Comparison of ENCODE assay signal across 27 cellular contexts in the genomic region with DNA sequence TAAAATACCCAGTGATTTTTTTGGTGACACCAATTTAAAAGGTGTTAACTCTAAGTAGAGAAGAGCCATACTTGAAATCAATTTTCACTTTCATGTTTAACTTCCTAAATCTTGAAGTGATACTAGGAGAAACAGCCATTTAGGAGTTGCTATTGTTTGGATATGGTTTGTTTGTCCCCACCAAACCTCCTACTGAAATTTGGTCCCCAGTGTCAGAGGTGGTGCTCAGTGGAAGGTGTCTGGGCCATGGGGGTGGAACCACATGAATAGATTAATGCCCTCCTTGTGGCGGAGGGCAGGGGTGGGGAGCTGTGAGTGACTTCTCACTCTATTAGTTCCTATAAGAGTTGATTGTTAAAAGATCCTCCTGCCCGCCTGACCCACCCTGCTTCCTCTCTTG.
"Had no signal": no experiment of that assay in that cellular context is flagged by ENCODE, and none has a peak within 500 bp of the region (broad histone marks: within the 10 kb centered on the region; RNA-seq: fewer than 3 reads in every experiment).

No MANE protein-coding gene starts in this region.

- H3K27ac ChIP-seq: ascending aorta, breast epithelium, cardiac muscle cell, colonic mucosa, heart left ventricle had no signal

- H3K4me3 ChIP-seq: ascending aorta, breast epithelium, cardiac muscle cell, colonic mucosa, heart left ventricle had no signal

- H3K4me1 ChIP-seq: ascending aorta, breast epithelium, colonic mucosa, heart left ventricle had no signal

- H3K4me3 Mint-ChIP-seq: activated CD4-positive, alpha-beta memory T cell treated with anti-CD3 and anti-CD28 coated beads, Interleukin-2, amount 10 ng/mL, durations not matched to agents 7 days and 5 days; activated CD4-positive, alpha-beta T cell treated with anti-CD3 and anti-CD28 coated beads, Interleukin-2, amount 10 ng/mL, durations not matched to agents 7 days and 5 days; activated naive CD4-positive, alpha-beta T cell treated with anti-CD3 and anti-CD28 coated beads, Interleukin-2, amount 10 ng/mL, durations not matched to agents 7 days and 5 days; activated naive CD8-positive, alpha-beta T cell treated with anti-CD3 and anti-CD28 coated beads, Interleukin-2, amount 10 ng/mL, durations not matched to agents 7 days and 5 days; activated T-cell treated with anti-CD3 and anti-CD28 coated beads, Interleukin-2, amount 50 U/mL, for 24 hours; activated T-cell treated with anti-CD3 and anti-CD28 coated beads, Interleukin-2, amount 50 U/mL, for 72 hours; brain had no signal

- H3K27me3 Mint-ChIP-seq: activated CD4-positive, alpha-beta memory T cell treated with anti-CD3 and anti-CD28 coated beads, Interleukin-2, amount 10 ng/mL, durations not matched to agents 7 days and 5 days; activated naive CD8-positive, alpha-beta T cell treated with anti-CD3 and anti-CD28 coated beads, Interleukin-2, amount 10 ng/mL, durations not matched to agents 7 days and 5 days; brain had no signal

- DNase-seq: activated CD4-positive, alpha-beta memory T cell treated with anti-CD3 and anti-CD28 coated beads, Interleukin-2, amount 10 ng/mL, durations not matched to agents 7 days and 5 days; activated CD4-positive, alpha-beta T cell treated with anti-CD3 and anti-CD28 coated beads for 1 hour; activated CD4-positive, alpha-beta T cell treated with anti-CD3 and anti-CD28 coated beads for 4 hours; activated CD4-positive, alpha-beta T cell treated with anti-CD3 and anti-CD28 coated beads, Interleukin-2, amount 10 ng/mL, durations not matched to agents 7 days and 5 days; activated CD4-positive, alpha-beta T cell treated with anti-CD3 and anti-CD28 coated beads, Interleukin-2, amount 50 U/mL, for 4 hours; activated CD8-positive, alpha-beta memory T cell treated with anti-CD3 and anti-CD28 coated beads, Interleukin-2, amount 50 U/mL, for 48 hours; activated gamma-delta T cell; activated naive CD4-positive, alpha-beta T cell; activated naive CD4-positive, alpha-beta T cell treated with anti-CD3 and anti-CD28 coated beads, Interleukin-2, amount 10 ng/mL, durations not matched to agents 7 days and 5 days; activated naive CD8-positive, alpha-beta T cell treated with anti-CD3 and anti-CD28 coated beads, Interleukin-2, amount 10 ng/mL, durations not matched to agents 7 days and 5 days; activated T-cell treated with anti-CD3 and anti-CD28 coated beads for 4 hours; activated T-cell treated with anti-CD3 and anti-CD28 coated beads, Interleukin-2, amount 50 U/mL, for 24 hours; activated T-cell treated with anti-CD3 and anti-CD28 coated beads, Interleukin-2, amount 50 U/mL, for 72 hours; central memory CD4-positive, alpha-beta T cell; cerebellar nuclear complex; colonic mucosa; effector CD8-positive, alpha-beta T cell; foreskin fibroblast; glutamatergic neuron; heart left ventricle; T-helper 2 cell had no signal

- H3K27me3 ChIP-seq: ascending aorta, breast epithelium, cardiac muscle cell, colonic mucosa had no signal

- H3K36me3 ChIP-seq: ascending aorta, breast epithelium, cardiac muscle cell, colonic mucosa, heart left ventricle had no signal

- H3K4me1 Mint-ChIP-seq: activated CD4-positive, alpha-beta memory T cell treated with anti-CD3 and anti-CD28 coated beads, Interleukin-2, amount 10 ng/mL, durations not matched to agents 7 days and 5 days; activated CD4-positive, alpha-beta T cell treated with anti-CD3 and anti-CD28 coated beads, Interleukin-2, amount 10 ng/mL, durations not matched to agents 7 days and 5 days; activated naive CD4-positive, alpha-beta T cell treated with anti-CD3 and anti-CD28 coated beads, Interleukin-2, amount 10 ng/mL, durations not matched to agents 7 days and 5 days; activated naive CD8-positive, alpha-beta T cell treated with anti-CD3 and anti-CD28 coated beads, Interleukin-2, amount 10 ng/mL, durations not matched to agents 7 days and 5 days had no signal

- H3K36me3 Mint-ChIP-seq: activated naive CD4-positive, alpha-beta T cell treated with anti-CD3 and anti-CD28 coated beads, Interleukin-2, amount 10 ng/mL, durations not matched to agents 7 days and 5 days; activated naive CD4-positive, alpha-beta T cell treated with anti-CD3 and anti-CD28 coated beads, Interleukin-2, amount 50 U/mL, for 72 hours; activated naive CD8-positive, alpha-beta T cell treated with anti-CD3 and anti-CD28 coated beads, Interleukin-2, amount 10 ng/mL, durations not matched to agents 7 days and 5 days had no signal

- ATAC-seq: activated naive CD4-positive, alpha-beta T cell treated with anti-CD3 and anti-CD28 coated beads, Interleukin-2, amount 50 U/mL, for 72 hours; activated T-cell treated with anti-CD3 and anti-CD28 coated beads, Interleukin-2, amount 50 U/mL, for 72 hours; esophagus mucosa; heart left ventricle had no signal

- H3K27ac Mint-ChIP-seq: activated CD4-positive, alpha-beta memory T cell treated with anti-CD3 and anti-CD28 coated beads, Interleukin-2, amount 10 ng/mL, durations not matched to agents 7 days and 5 days; activated CD4-positive, alpha-beta T cell treated with anti-CD3 and anti-CD28 coated beads, Interleukin-2, amount 10 ng/mL, durations not matched to agents 7 days and 5 days; activated naive CD4-positive, alpha-beta T cell treated with anti-CD3 and anti-CD28 coated beads, Interleukin-2, amount 10 ng/mL, durations not matched to agents 7 days and 5 days; activated naive CD4-positive, alpha-beta T cell treated with anti-CD3 and anti-CD28 coated beads, Interleukin-2, amount 50 U/mL, for 72 hours; activated naive CD8-positive, alpha-beta T cell treated with anti-CD3 and anti-CD28 coated beads, Interleukin-2, amount 10 ng/mL, durations not matched to agents 7 days and 5 days; activated T-cell treated with anti-CD3 and anti-CD28 coated beads, Interleukin-2, amount 50 U/mL, for 24 hours; activated T-cell treated with anti-CD3 and anti-CD28 coated beads, Interleukin-2, amount 50 U/mL, for 72 hours had no signal

- H3K9me3 Mint-ChIP-seq: activated CD4-positive, alpha-beta memory T cell treated with anti-CD3 and anti-CD28 coated beads, Interleukin-2, amount 10 ng/mL, durations not matched to agents 7 days and 5 days; activated CD4-positive, alpha-beta T cell treated with anti-CD3 and anti-CD28 coated beads, Interleukin-2, amount 10 ng/mL, durations not matched to agents 7 days and 5 days; activated naive CD4-positive, alpha-beta T cell treated with anti-CD3 and anti-CD28 coated beads, Interleukin-2, amount 10 ng/mL, durations not matched to agents 7 days and 5 days; activated naive CD4-positive, alpha-beta T cell treated with anti-CD3 and anti-CD28 coated beads, Interleukin-2, amount 50 U/mL, for 72 hours; activated naive CD8-positive, alpha-beta T cell treated with anti-CD3 and anti-CD28 coated beads, Interleukin-2, amount 10 ng/mL, durations not matched to agents 7 days and 5 days; activated T-cell treated with anti-CD3 and anti-CD28 coated beads, Interleukin-2, amount 50 U/mL, for 24 hours; activated T-cell treated with anti-CD3 and anti-CD28 coated beads, Interleukin-2, amount 50 U/mL, for 72 hours had no signal

- H3K9me3 ChIP-seq: ascending aorta, breast epithelium, colonic mucosa, heart left ventricle had no signal
